Comparison of ENCODE assay signal across 8 cellular contexts in genomic region chr1:2642560-2643413, GRCh38. TPM values are rescaled to one million over a fixed set of nuclear protein-coding genes. Genes with fewer than 3 reads are reported as not detected.
DNase-seq lines count a peak whose midpoint lies in the region; ATAC-seq and FAIRE-seq lines count a peak whose summit lies in the region.

No MANE protein-coding gene starts in this region.

- no peaks in the 10 kb centered on the region for H3K36me3 ChIP-seq in endocrine pancreas (ENCODE audit: control insufficient read depth, insufficient read depth, low read length)
- no peaks in the 10 kb centered on the region for H3K36me3 ChIP-seq in mesodermal cell (ENCODE audit: control insufficient read depth, insufficient read depth, low read length)

- H3K4me3 ChIP-seq in endocrine pancreas (ENCODE audit: control insufficient read depth, insufficient read depth, low read length): no peak overlapping the region
- H3K4me3 ChIP-seq in mesodermal cell (ENCODE audit: extremely low read depth, insufficient read depth, low read length, poor library complexity, severe bottlenecking): peak overlapping the region; percentile 69

- CTCF ChIA-PET in activated CD8-positive, alpha-beta memory T cell treated with anti-CD3 and anti-CD28 coated beads, Interleukin-2, amount 10 ng/mL, durations not matched to agents 7 days and 5 days (lab: Charles Lee): interaction anchor here (0.6 to 1.2 kb wide), 3 partner anchors 88 to 453 kb away, joined by 3 read pairs; no protein-coding TSS in a partner anchor

- H3K4me1 ChIP-seq in endocrine pancreas (ENCODE audit: control insufficient read depth, insufficient read depth, low read length) (no peaks in the 10 kb centered on the region), mesodermal cell (ENCODE audit: control insufficient read depth, insufficient read depth, low read length, poor library complexity, severe bottlenecking) (no peaks in the 10 kb centered on the region)

- H3K9ac ChIP-seq in endocrine pancreas (ENCODE audit: control insufficient read depth, insufficient read depth, low read length): peak overlapping the region; percentile 90

- H3K9me3 ChIP-seq in endocrine pancreas (ENCODE audit: control insufficient read depth, low read length) (no peaks in the 10 kb centered on the region), mesodermal cell (ENCODE audit: control insufficient read depth, low read length) (peaks cover 14% of the 10 kb centered on the region)

- peak; percentile 98 for DNase-seq in COLO829 (ENCODE audit: low spot score)
- DNase-seq in HTR-8/SVneo (ENCODE audit: insufficient read length, low spot score): peak; percentile 99
- DNase-seq in NOMO-1 (lab: John Stamatoyannopoulos, UW; ENCODE audit: unreplicated experiment in 2 of 2): peak; percentile 86 to 92
- peak; percentile 97 for DNase-seq in activated CD8-positive, alpha-beta memory T cell treated with anti-CD3 and anti-CD28 coated beads, Interleukin-2, amount 10 ng/mL, durations not matched to agents 7 days and 5 days
- DNase-seq in stimulated activated CD8-positive, alpha-beta memory T cell treated with anti-CD3 and anti-CD28 coated beads, Interleukin-15, amount 100 ng/mL, for 1 hour (ENCODE audit: low read depth): peak; percentile 86

- peak overlapping the region; percentile 10 for H3K27ac ChIP-seq in mesodermal cell (ENCODE audit: low read depth, low read length, severe bottlenecking)

- peak overlapping the region; percentile 85 for H3K27ac Mint-ChIP-seq in activated CD8-positive, alpha-beta memory T cell treated with anti-CD3 and anti-CD28 coated beads, Interleukin-2, amount 10 ng/mL, durations not matched to agents 7 days and 5 days

- peak overlapping the region; percentile 80 for H3K4me3 Mint-ChIP-seq in activated CD8-positive, alpha-beta memory T cell treated with anti-CD3 and anti-CD28 coated beads, Interleukin-2, amount 10 ng/mL, durations not matched to agents 7 days and 5 days

- peaks cover 2% of the 10 kb centered on the region for H3K27me3 Mint-ChIP-seq in activated CD8-positive, alpha-beta memory T cell treated with anti-CD3 and anti-CD28 coated beads, Interleukin-2, amount 10 ng/mL, durations not matched to agents 7 days and 5 days

- peaks cover 7% of the 10 kb centered on the region for H3K9me3 Mint-ChIP-seq in activated CD8-positive, alpha-beta memory T cell treated with anti-CD3 and anti-CD28 coated beads, Interleukin-2, amount 10 ng/mL, durations not matched to agents 7 days and 5 days (ENCODE audit: low read depth)

- 14 to 15% methylated on average over 79 to 80 of the region's 84 CpGs for WGBS in mesodermal cell (ENCODE audit: insufficient coverage in 2 of 2), 2 experiments

- ATAC-seq in GM21360 (IDR thresholded peaks at IDR 0.05; ENCODE audit: unreplicated experiment): peak; percentile 77
- peak; percentile 82 for ATAC-seq in activated CD8-positive, alpha-beta memory T cell treated with anti-CD3 and anti-CD28 coated beads, Interleukin-2, amount 10 ng/mL, durations not matched to agents 7 days and 5 days

- no peaks in the 10 kb centered on the region for H3K27me3 ChIP-seq in endocrine pancreas (ENCODE audit: control insufficient read depth, insufficient read depth, low read length)

- H3K4me1 Mint-ChIP-seq in activated CD8-positive, alpha-beta memory T cell treated with anti-CD3 and anti-CD28 coated beads, Interleukin-2, amount 10 ng/mL, durations not matched to agents 7 days and 5 days: peaks cover 10% of the 10 kb centered on the region

- H3K36me3 Mint-ChIP-seq in activated CD8-positive, alpha-beta memory T cell treated with anti-CD3 and anti-CD28 coated beads, Interleukin-2, amount 10 ng/mL, durations not matched to agents 7 days and 5 days: peaks cover 6% of the 10 kb centered on the region

- peak; percentile 88 for FAIRE-seq in HTR-8/SVneo (lab: Jason Lieb, UNC)

RNA-seq across cellular contexts. Expression of gene MMEL1, which starts 10.0 kb away (rescaled TPM):
- total RNA-seq in activated CD8-positive, alpha-beta memory T cell treated with anti-CD3 and anti-CD28 coated beads, Interleukin-2, amount 10 ng/mL, durations not matched to agents 7 days and 5 days: under 1 TPM in 1 of 2 experiments, not detected in 1; 0.58 TPM
- 0.59 TPM for polyA plus RNA-seq in mesodermal cell (2013, experiment 1 of 2)
- polyA plus RNA-seq in mesodermal cell (2013, experiment 2 of 2): not detected

RNA-seq across cellular contexts. Expression of gene PRXL2B, which starts 56.2 kb away (rescaled TPM):
- 10 to 100 TPM; 22.4 to 26.2 TPM for total RNA-seq in activated CD8-positive, alpha-beta memory T cell treated with anti-CD3 and anti-CD28 coated beads, Interleukin-2, amount 10 ng/mL, durations not matched to agents 7 days and 5 days
- 23.7 TPM for polyA plus RNA-seq in mesodermal cell (2013, experiment 1 of 2)
- 22.1 TPM for polyA plus RNA-seq in mesodermal cell (2013, experiment 2 of 2)
